Comparison of ENCODE assay signal across 1 cellular context in genomic region chr3:182533394-182533793, GRCh38.
TF ChIP-seq lines count a peak whose summit lies in the region.

No MANE protein-coding gene starts in this region.

TF ChIP-seq in SK-N-SH, 30 proteins besides CTCF, POLR2A, EP300 and RAD21 (continued from another document):
- TF ChIP-seq CHD2 (IDR thresholded peaks at IDR 0.05; ENCODE audit: low read length, partially characterized antibody) (no peak), NFIC (IDR thresholded peaks at IDR 0.05; ENCODE audit: borderline replicate concordance) (no peak)
